Comparison of ENCODE assay signal across 21 cellular contexts in the genomic region with DNA sequence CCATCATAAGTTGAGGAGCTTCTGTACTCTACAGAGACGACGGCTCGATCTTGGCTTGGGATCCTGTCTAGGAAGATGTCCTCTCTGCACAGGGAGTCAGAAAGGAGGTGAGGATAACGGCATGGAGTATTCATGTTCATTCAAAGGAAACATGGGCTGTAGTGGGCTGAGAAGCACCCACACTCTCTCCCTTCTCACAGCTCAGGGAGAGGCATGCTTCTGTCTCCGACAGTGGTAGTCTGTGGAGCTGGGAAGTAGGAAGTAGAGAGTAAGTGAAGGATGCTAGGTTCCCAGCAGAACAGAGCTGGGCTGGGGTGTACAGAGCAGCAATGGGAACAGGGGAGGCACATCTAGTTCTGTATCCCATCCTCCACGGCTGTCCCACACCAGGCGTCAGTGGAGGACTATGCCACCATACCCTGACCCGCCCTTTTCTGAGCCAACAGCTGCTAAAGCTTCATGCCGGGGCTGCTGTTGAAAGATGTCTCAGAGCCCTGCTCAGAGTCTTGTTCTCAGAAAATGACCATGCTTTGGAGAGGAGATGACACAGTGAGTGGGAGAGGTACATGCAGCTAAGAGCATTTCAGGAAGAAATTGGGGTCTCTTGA.
DNase-seq lines count a peak whose midpoint lies in the region; TF ChIP-seq lines count a peak whose summit lies in the region.
"Had no signal": no experiment of that assay in that cellular context is flagged by ENCODE, and none has a peak within 500 bp of the region (broad histone marks: within the 10 kb centered on the region; RNA-seq: fewer than 3 reads in every experiment).

No MANE protein-coding gene starts in this region.

- no peaks in the 10 kb centered on the region for H3K9me3 ChIP-seq in KOPT-K1 (ENCODE audit: insufficient read depth, low read length, poor library complexity, severe bottlenecking)
- no peaks in the 10 kb centered on the region for H3K9me3 ChIP-seq in osteoblast (ENCODE audit: low read depth, low read length)
- H3K9me3 ChIP-seq: Caco-2, SK-N-SH, tibial nerve had no signal

- no peaks in the 10 kb centered on the region for H4K20me1 ChIP-seq in osteoblast (ENCODE audit: insufficient read depth, low read length)

- H3K27me3 ChIP-seq in osteoblast (ENCODE audit: insufficient read depth, low read length) = peaks cover 27% of the 10 kb centered on the region
- H3K27me3 ChIP-seq: foreskin keratinocyte, tibial nerve had no signal

- H3K36me3 ChIP-seq in KOPT-K1 (ENCODE audit: insufficient read depth, low read length) (no peaks in the 10 kb centered on the region), osteoblast (ENCODE audit: insufficient read depth, low read length) (no peaks in the 10 kb centered on the region)
- H3K36me3 ChIP-seq: tibial nerve had no signal

- H3K4me3 ChIP-seq in coronary artery = peak overlapping the region; percentile 20
- no peak overlapping the region for H3K4me3 ChIP-seq in osteoblast (ENCODE audit: insufficient read depth, low read length)
- H3K4me3 ChIP-seq: tibial nerve had no signal

- H3K27ac ChIP-seq in KOPT-K1 (ENCODE audit: low read depth, low read length, poor library complexity, severe bottlenecking) (peak overlapping the region; percentile 89), coronary artery (peak overlapping the region; percentile 14 to 34), osteoblast (ENCODE audit: low read depth, low read length) (no peak overlapping the region)
- H3K27ac ChIP-seq: foreskin keratinocyte, tibial nerve had no signal

- peak; percentile 73 for DNase-seq in DMS 273 (lab: John Stamatoyannopoulos, UW; ENCODE audit: unreplicated experiment)
- DNase-seq in coronary artery (ENCODE audit: low spot score) = no peak
- peak; percentile 59 for DNase-seq in pons (ENCODE audit: low spot score)
- no peak for DNase-seq in SK-N-DZ (ENCODE audit: low spot score)
- no peak for DNase-seq in osteoblast (ENCODE audit: insufficient read length, low spot score, missing footprints)
- no peak for DNase-seq in middle frontal gyrus (ENCODE audit: extremely low spot score, low spot score)
- DNase-seq: activated CD4-positive, CD25-positive, alpha-beta regulatory T cell; activated CD8-positive, alpha-beta T cell treated with anti-CD3 and anti-CD28 coated beads, Interleukin-2, amount 10 ng/mL, durations not matched to agents 7 days and 5 days; activated naive CD4-positive, alpha-beta T cell treated with Interleukin-2 at 50 U/mL for 16 hours; activated T-cell treated with anti-CD3 and anti-CD28 coated beads, Interleukin-2, amount 50 U/mL, for 1 hour; AML-193; Caco-2; central memory CD4-positive, alpha-beta T cell; erythroblast; foreskin keratinocyte; Karpas-422; SK-N-SH; stimulated activated naive CD4-positive, alpha-beta T cell treated with Interleukin-2 at 50 U/mL for 16 hours; T-helper 9 cell had no signal

- no peak overlapping the region for H3K4me2 ChIP-seq in osteoblast (ENCODE audit: insufficient read depth, low read length)
- H3K4me2 ChIP-seq: SK-N-SH had no signal

- TF ChIP-seq CTCF in coronary artery (IDR thresholded peaks at IDR 0.05) = no peak
- no peak for TF ChIP-seq CTCF in osteoblast (IDR thresholded peaks at IDR 0.05; ENCODE audit: extremely low read depth, low read depth, low read length)

- H3K4me1 ChIP-seq in osteoblast (ENCODE audit: insufficient read depth, low read length) = no peaks in the 10 kb centered on the region
- H3K4me1 ChIP-seq: tibial nerve had no signal

- no peaks in the 10 kb centered on the region for H3K79me2 ChIP-seq in osteoblast (ENCODE audit: insufficient read depth, low read length)

- no peak overlapping the region for H2AFZ ChIP-seq in osteoblast (ENCODE audit: low read length)

Comparison
In these comparisons a context has a peak if more than half of its experiments do, and no peak if none do; other contexts are left out.
1. DNase-seq: peak in DMS 273 (single experiment) and pons (single experiment); none in coronary artery (single experiment), SK-N-DZ (single experiment), osteoblast (single experiment) and middle frontal gyrus (single experiment).